Comparison of ENCODE assay signal across 27 cellular contexts in the genomic region with DNA sequence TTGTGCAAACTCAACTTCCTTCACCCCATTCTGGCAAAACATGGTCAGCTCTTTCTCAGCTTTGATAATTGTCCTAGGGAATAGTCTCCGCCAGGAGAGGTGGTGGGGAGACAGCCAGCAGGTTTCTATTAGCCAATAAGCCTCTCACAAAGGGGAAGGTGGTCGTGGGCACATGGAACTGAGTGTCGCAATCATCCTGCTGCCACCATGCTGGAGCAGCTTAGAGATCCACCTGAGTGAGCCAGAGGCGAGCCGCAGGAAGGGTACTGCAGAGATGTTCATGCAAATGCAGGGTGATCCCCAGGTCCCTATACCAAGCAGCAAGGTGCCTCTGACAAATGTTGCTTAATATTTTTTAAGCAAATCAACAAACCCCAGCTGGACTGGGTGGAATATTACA.
"Had no signal": no experiment of that assay in that cellular context is flagged by ENCODE, and none has a peak within 500 bp of the region (broad histone marks: within the 10 kb centered on the region; RNA-seq: fewer than 3 reads in every experiment).

No MANE protein-coding gene starts in this region.

- ATAC-seq: effector memory CD8-positive, alpha-beta T cell; esophagus mucosa; gastrocnemius medialis; heart right ventricle; left cardiac atrium; left lung; left ventricle myocardium superior; lower lobe of right lung; mucosa of descending colon had no signal

- H3K27ac Mint-ChIP-seq: dendritic cell treated with granulocyte-macrophage colony-stimulating factor and Interleukin-4, amounts not matched to agents 40 ng/mL and 50 ng/mL, for 4 days; effector memory CD8-positive, alpha-beta T cell; endodermal cell had no signal

- H3K4me3 Mint-ChIP-seq: dendritic cell treated with granulocyte-macrophage colony-stimulating factor and Interleukin-4, amounts not matched to agents 40 ng/mL and 50 ng/mL, for 4 days; effector memory CD8-positive, alpha-beta T cell; endodermal cell; mesothelial cell of epicardium had no signal

- H3K27ac ChIP-seq: colonic mucosa, epithelial cell of prostate, esophagus squamous epithelium, gastrocnemius medialis, heart right ventricle, left lung, lower lobe of right lung had no signal

- H3K4me3 ChIP-seq: colonic mucosa, esophagus squamous epithelium, gastrocnemius medialis, heart right ventricle, left lung, lower lobe of right lung, mucosa of descending colon had no signal

- H3K36me3 ChIP-seq: colonic mucosa, esophagus squamous epithelium, gastrocnemius medialis, heart right ventricle, left lung, lower lobe of right lung had no signal

- H3K9me3 Mint-ChIP-seq: dendritic cell treated with granulocyte-macrophage colony-stimulating factor and Interleukin-4, amounts not matched to agents 40 ng/mL and 50 ng/mL, for 4 days; effector memory CD8-positive, alpha-beta T cell; mesothelial cell of epicardium had no signal

- H3K4me1 ChIP-seq: colonic mucosa, left lung had no signal

- DNase-seq: colonic mucosa; cortex of kidney; effector CD8-positive, alpha-beta T cell; effector memory CD8-positive, alpha-beta T cell; endodermal cell; erythroblast; esophagus squamous epithelium; foreskin fibroblast; foreskin melanocyte; gastrocnemius medialis; glutamatergic neuron; head of caudate nucleus; heart right ventricle; hippocampal formation; left cardiac atrium; left lung; left ventricle myocardium superior; lower lobe of right lung; mesenchymal stem cell; mucosa of descending colon had no signal

- H3K9me3 ChIP-seq: colonic mucosa, esophagus squamous epithelium, gastrocnemius medialis, heart right ventricle, left lung, lower lobe of right lung, mucosa of descending colon had no signal

- H3K36me3 Mint-ChIP-seq: mesothelial cell of epicardium had no signal

- H3K27me3 ChIP-seq: colonic mucosa, esophagus squamous epithelium, gastrocnemius medialis, heart right ventricle, left lung had no signal

- H3K27me3 Mint-ChIP-seq: dendritic cell treated with granulocyte-macrophage colony-stimulating factor and Interleukin-4, amounts not matched to agents 40 ng/mL and 50 ng/mL, for 4 days had no signal

- FAIRE-seq: endometrium, islet of Langerhans, keratinocyte had no signal
